In the genomic region with DNA sequence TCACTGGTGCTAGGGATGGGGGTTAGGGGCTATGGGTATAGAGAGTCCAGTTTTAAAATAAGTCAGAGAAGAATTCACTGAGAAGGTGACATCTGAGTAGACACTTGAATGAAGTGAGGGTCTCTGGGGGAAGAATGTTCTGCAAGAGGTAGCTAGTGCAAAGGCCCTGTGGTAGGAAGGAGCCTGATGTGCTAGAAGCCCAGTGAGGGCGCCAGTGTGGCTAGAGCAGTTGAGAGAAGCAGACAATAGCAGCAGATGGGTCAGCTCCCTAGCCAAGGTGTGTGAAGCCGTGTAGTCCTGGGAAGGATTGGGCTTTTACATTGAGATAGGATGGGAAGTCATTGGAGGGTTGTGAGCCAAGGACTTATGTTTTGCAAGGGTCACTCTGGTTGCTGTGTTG, we compare ENCODE assay signal across 18 cellular contexts.
"Had no signal": no experiment of that assay in that cellular context is flagged by ENCODE, and none has a peak within 500 bp of the region (broad histone marks: within the 10 kb centered on the region; RNA-seq: fewer than 3 reads in every experiment).

No MANE protein-coding gene starts in this region.

- H3K27me3 ChIP-seq: colonic mucosa, foreskin keratinocyte, neutrophil, right atrium auricular region, sigmoid colon, stomach had no signal

- H3K4me3 Mint-ChIP-seq: naive thymus-derived CD8-positive, alpha-beta T cell had no signal

- H3K9me3 Mint-ChIP-seq: naive thymus-derived CD8-positive, alpha-beta T cell had no signal

- H3K36me3 ChIP-seq: colonic mucosa, left ventricle myocardium inferior, right atrium auricular region, sigmoid colon, stomach had no signal

- H3K4me1 ChIP-seq: colonic mucosa, foreskin keratinocyte, right atrium auricular region had no signal

- H3K36me3 Mint-ChIP-seq: naive thymus-derived CD8-positive, alpha-beta T cell had no signal

- H3K9me3 ChIP-seq: colonic mucosa, left ventricle myocardium inferior, neutrophil, right atrium auricular region, sigmoid colon, stomach had no signal

- H3K4me3 ChIP-seq: colonic mucosa, left ventricle myocardium inferior, lung, right atrium auricular region, sigmoid colon, skin epidermis, stomach had no signal

- ATAC-seq: foreskin keratinocyte; left cardiac atrium; naive thymus-derived CD8-positive, alpha-beta T cell had no signal

- DNase-seq: colonic mucosa; dermis blood vessel endothelial cell; erythroblast; foreskin keratinocyte; kidney; left cardiac atrium; left ventricle myocardium inferior; naive thymus-derived CD8-positive, alpha-beta T cell; sigmoid colon; stimulated activated CD4-positive, alpha-beta T cell treated with anti-CD3 and anti-CD28 coated beads, Interleukin-2, amount 100 ng/mL, for 24 hours; stimulated activated CD4-positive, alpha-beta T cell treated with anti-CD3 and anti-CD28 coated beads, Interleukin-4, amount 100 ng/mL, for 4 hours; stimulated activated naive CD4-positive, alpha-beta T cell; stomach; trophoblast cell had no signal

- H3K27ac ChIP-seq: colonic mucosa, foreskin keratinocyte, left ventricle myocardium inferior, right atrium auricular region, sigmoid colon, skin epidermis, stomach had no signal
